ENCODE assay signal across 8 cellular contexts in genomic region chr14:50318031-50318626, GRCh38. TPM values are rescaled to one million over a fixed set of nuclear protein-coding genes. Genes with fewer than 3 reads are reported as not detected.
DNase-seq lines count a peak whose midpoint lies in the region; ATAC-seq, FAIRE-seq and TF ChIP-seq lines count a peak whose summit lies in the region.

No MANE protein-coding gene starts in this region.

- no peaks in the 10 kb centered on the region for H3K9me2 ChIP-seq in Karpas-422 (replicated peaks; ENCODE audit: insufficient read depth, low read length)

- H3K36me3 ChIP-seq in Karpas-422 (ENCODE audit: insufficient read depth, low read length) = peaks cover 28% of the 10 kb centered on the region
- no peaks in the 10 kb centered on the region for H3K36me3 ChIP-seq in right lobe of liver
- peaks cover 0 to 7% (median 0%) of the 10 kb centered on the region in 3 experiments for H3K36me3 ChIP-seq in naive thymus-derived CD4-positive, alpha-beta T cell (ENCODE audit: control insufficient read depth in 2 of 3, insufficient read depth in 3 of 3, low read length in 3 of 3)

- peaks cover 12 to 54% (median 46%) of the 10 kb centered on the region in 7 donors for H3K4me1 Mint-ChIP-seq in naive thymus-derived CD4-positive, alpha-beta T cell

- TF ChIP-seq CTCF in astrocyte of the cerebellum (IDR thresholded peaks at IDR 0.05; ENCODE audit: low read depth, low read length, missing control alignments) (peak; percentile 59), right lobe of liver (IDR thresholded peaks at IDR 0.05) (peak; percentile 52 to 63 (median 60))

- H3K36me3 Mint-ChIP-seq in naive thymus-derived CD4-positive, alpha-beta T cell = peaks cover 0 to 24% (median 14%) of the 10 kb centered on the region in 5 donors

- H3K4me1 ChIP-seq in Karpas-422 (ENCODE audit: low read length) = peaks cover 51% of the 10 kb centered on the region
- H3K4me1 ChIP-seq in right lobe of liver = peaks cover 0 to 6% (median under 1%) of the 10 kb centered on the region in 4 donors
- H3K4me1 ChIP-seq in naive thymus-derived CD4-positive, alpha-beta T cell (ENCODE audit: control insufficient read depth in 2 of 2, insufficient read depth in 2 of 2, low read length in 2 of 2) = peaks cover 3 to 10% of the 10 kb centered on the region in 2 donors

- intact Hi-C loops in right lobe of liver (cut with DNase I) = loop anchor here in 1 of 2 donors (5.0 kb wide), 1 partner anchor 214 kb away; the partner anchor contains the start of gene MAP4K5
- intact Hi-C loops in naive thymus-derived CD4-positive, alpha-beta T cell (cut with micrococcal nuclease) = loop anchor here in 1 of 2 donors (2.0 kb wide), 1 partner anchor 461 kb away; no protein-coding TSS in a partner anchor

- FAIRE-seq in H54 (lab: Jason Lieb, UNC) = no peak

- H3K9me3 ChIP-seq in Karpas-422 (ENCODE audit: low read length) (0 out of 2 replicates have a peak, but pooled peaks cover 2% of the 10 kb centered on the region), right lobe of liver (no peaks in the 10 kb centered on the region)
- H3K9me3 ChIP-seq in naive thymus-derived CD4-positive, alpha-beta T cell (ENCODE audit: control insufficient read depth in 2 of 3, low read length in 3 of 3) = no peaks in the 10 kb centered on the region

- H3K79me2 ChIP-seq in Karpas-422 (ENCODE audit: low read length) = peaks cover 80% of the 10 kb centered on the region

- H3K4me3 ChIP-seq in Karpas-422 (ENCODE audit: low read length) = no peak overlapping the region
- H3K4me3 ChIP-seq in astrocyte of the cerebellum (ENCODE audit: low read depth, low read length) = no peak overlapping the region
- H3K4me3 ChIP-seq in right lobe of liver = no peak overlapping the region
- no peak overlapping the region for H3K4me3 ChIP-seq in naive thymus-derived CD4-positive, alpha-beta T cell (ENCODE audit: low read length)

- no peaks in the 10 kb centered on the region for H3K27me3 ChIP-seq in Karpas-422 (ENCODE audit: low read length)
- no peaks in the 10 kb centered on the region for H3K27me3 ChIP-seq in right lobe of liver
- no peaks in the 10 kb centered on the region for H3K27me3 ChIP-seq in naive thymus-derived CD4-positive, alpha-beta T cell (ENCODE audit: control insufficient read depth in 2 of 2, insufficient read depth in 2 of 2, low read length in 2 of 2)

- H3K4me3 Mint-ChIP-seq in naive thymus-derived CD4-positive, alpha-beta T cell = no peak overlapping the region

- no peak overlapping the region for H3K27ac Mint-ChIP-seq in naive thymus-derived CD4-positive, alpha-beta T cell

- H4K20me1 ChIP-seq in Karpas-422 (ENCODE audit: insufficient read depth, low read depth, low read length) = no peaks in the 10 kb centered on the region

- TF ChIP-seq POLR2A in right lobe of liver (IDR thresholded peaks at IDR 0.05) = no peak
- no peak for TF ChIP-seq POLR2A in H54 (IDR thresholded peaks at IDR 0.05; ENCODE audit: low read depth, low read length)

- H2AFZ ChIP-seq in Karpas-422 (ENCODE audit: low read length) = no peak overlapping the region

- H3K27ac ChIP-seq in Karpas-422 (ENCODE audit: low read length) = peak overlapping the region; percentile 40
- H3K27ac ChIP-seq in right lobe of liver = no peak overlapping the region
- H3K27ac ChIP-seq in naive thymus-derived CD4-positive, alpha-beta T cell (ENCODE audit: low read depth, low read length) = no peak overlapping the region

- H3K4me2 ChIP-seq in Karpas-422 (ENCODE audit: low read depth, low read length, poor library complexity, severe bottlenecking) = no peak overlapping the region

- no peaks in the 10 kb centered on the region for H3K27me3 Mint-ChIP-seq in naive thymus-derived CD4-positive, alpha-beta T cell

- POLR2A ChIA-PET in naive thymus-derived CD4-positive, alpha-beta T cell (lab: Charles Lee) = no interaction called here

- CTCF ChIA-PET in naive thymus-derived CD4-positive, alpha-beta T cell (lab: Charles Lee) = interaction anchor here (0.7 to 2.2 kb wide), 9 partner anchors 10 to 510 kb away, joined by 3 to 9 read pairs (median 3); partner anchors contain the start of gene MAP4K5

- H3K9ac ChIP-seq in Karpas-422 (ENCODE audit: low read length) = no peak overlapping the region

- DNase-seq in CD1c-positive myeloid dendritic cell (ENCODE audit: extremely low spot score) (peak; percentile 32), Karpas-422 (peak; percentile 56), astrocyte of the cerebellum (ENCODE audit: low read depth) (no peak), right lobe of liver (no peak), NCI-H146 (lab: John Stamatoyannopoulos, UW) (no peak), activated T-cell treated with anti-CD3 and anti-CD28 coated beads for 4 hours (no peak), H54 (ENCODE audit: insufficient read length, low spot score) (no peak)
- DNase-seq in naive thymus-derived CD4-positive, alpha-beta T cell = no peak

- WGBS in right lobe of liver (ENCODE audit: insufficient coverage, low coverage, low lambda C conversion rate, missing lambda C conversion rate) = 42% methylated on average over 4 of the region's 4 CpGs

- ATAC-seq in right lobe of liver = peak; percentile 37 to 54 (median 48)
- ATAC-seq in naive thymus-derived CD4-positive, alpha-beta T cell = no peak

- H3K9me3 Mint-ChIP-seq in naive thymus-derived CD4-positive, alpha-beta T cell = peaks cover 0 to 6% (median 0%) of the 10 kb centered on the region in 11 donors

- in situ Hi-C loops in astrocyte of the cerebellum (cut with HindIII; ENCODE audit: low sequenced_read_pairs) = no loop called here

RNA-seq across cellular contexts. Expression of gene DMAC2L, which starts 6.0 kb away (rescaled TPM):
- total RNA-seq in Karpas-422 (2014; rRNA removed; shearing (Covaris generic); ENCODE audit: low replicate concordance) = 31.9 and 38.6 TPM in 2 replicates
- total RNA-seq in right lobe of liver = 10 to 100 TPM in 1 of 6 experiments, 1 to 10 TPM in 5; 4.1 to 10.9 (median 7.1) TPM
- total RNA-seq in naive thymus-derived CD4-positive, alpha-beta T cell = 10 to 100 TPM; 15.5 to 21.2 (median 16.7) TPM
- polyA plus RNA-seq in naive thymus-derived CD4-positive, alpha-beta T cell = 10 to 100 TPM; 13.1 to 27.5 TPM

RNA-seq across cellular contexts. Expression of gene L2HGDH, which starts 6.1 kb away (rescaled TPM):
- total RNA-seq in Karpas-422 (2014; rRNA removed; shearing (Covaris generic); ENCODE audit: low replicate concordance) = 32.9 and 42.7 TPM in 2 replicates
- 10 to 100 TPM in 1 of 6 experiments, 1 to 10 TPM in 5; 6.1 to 11.1 (median 6.9) TPM for total RNA-seq in right lobe of liver
- 10 to 100 TPM in 1 of 5 experiments, 1 to 10 TPM in 4; 3.7 to 10.1 (median 4.8) TPM for total RNA-seq in naive thymus-derived CD4-positive, alpha-beta T cell
- polyA plus RNA-seq in naive thymus-derived CD4-positive, alpha-beta T cell = 1 to 10 TPM; 3.0 to 5.3 TPM

Comparison
In these comparisons a context has a peak if more than half of its experiments do, and no peak if none do; other contexts are left out.
1. DNase-seq: peak in CD1c-positive myeloid dendritic cell (single experiment) and Karpas-422 (single experiment); none in astrocyte of the cerebellum (single experiment), right lobe of liver (0 of 3), NCI-H146 (single experiment), activated T-cell treated with anti-CD3 and anti-CD28 coated beads for 4 hours (single experiment), H54 (single experiment) and naive thymus-derived CD4-positive, alpha-beta T cell (0 of 9).